In genomic region chr1:93448983-93449805, GRCh38 we compare ENCODE assay signal across 7 cellular contexts. TPM values are rescaled to one million over a fixed set of nuclear protein-coding genes. Genes with fewer than 3 reads are reported as not detected.
A peak's percentile ranks its signal among the peaks of the same experiment; 100 is the strongest.
DNase-seq lines count a peak whose midpoint lies in the region; ATAC-seq and TF ChIP-seq lines count a peak whose summit lies in the region.

No MANE protein-coding gene starts in this region.

- peaks cover 54% of the 10 kb centered on the region for H3K27me3 Mint-ChIP-seq in activated CD8-positive, alpha-beta T cell treated with anti-CD3 and anti-CD28 coated beads for 36 hours

- 1 to 3% (median 2%) methylated on average over 27 of the region's 27 CpGs for WGBS in psoas muscle, 3 donors

- H3K36me3 Mint-ChIP-seq in activated CD8-positive, alpha-beta T cell treated with anti-CD3 and anti-CD28 coated beads for 36 hours (ENCODE audit: low read depth) = no peaks in the 10 kb centered on the region

- H3K9me3 Mint-ChIP-seq in activated CD8-positive, alpha-beta T cell treated with anti-CD3 and anti-CD28 coated beads for 36 hours = no peaks in the 10 kb centered on the region

- peak overlapping the region; percentile 77 for H3K4me3 Mint-ChIP-seq in activated CD8-positive, alpha-beta T cell treated with anti-CD3 and anti-CD28 coated beads for 36 hours

- CTCF ChIA-PET in activated CD8-positive, alpha-beta T cell treated with anti-CD3 and anti-CD28 coated beads for 36 hours (lab: Charles Lee) = interaction anchor here (0.9 to 1.3 kb wide), 3 partner anchors 21 to 93 kb away, joined by 3 read pairs; no protein-coding TSS in a partner anchor

- intact Hi-C loops in activated CD8-positive, alpha-beta T cell treated with anti-CD3 and anti-CD28 coated beads for 36 hours (cut with micrococcal nuclease) = no loop called here
- intact Hi-C loops in left ventricle myocardium inferior (cut with micrococcal nuclease) (loop anchor here (10.0 kb wide), 1 partner anchor 106 kb away; no protein-coding TSS in a partner anchor), psoas muscle (cut with DNase I) (loop anchor here (5.0 kb wide), 4 partner anchors 102 to 398 kb away; partner anchors contain the start of gene DR1 (in 1 of the 2))

- DNase-seq in EL (peak; percentile 47), left ventricle myocardium inferior (no peak), psoas muscle (no peak), activated gamma-delta T cell treated with Interleukin-2 at 50 U/mL for 16 hours (no peak), GM19238 (ENCODE audit: insufficient read length, low spot score) (no peak)
- DNase-seq in activated CD8-positive, alpha-beta T cell treated with anti-CD3 and anti-CD28 coated beads for 36 hours = no peak

- H3K27me3 ChIP-seq in left ventricle myocardium inferior (ENCODE audit: low read depth) (no peaks in the 10 kb centered on the region), psoas muscle (ENCODE audit: insufficient read depth in 3 of 3, low read length in 2 of 3) (no peaks in the 10 kb centered on the region)

- peak overlapping the region; percentile 88 for H3K4me3 ChIP-seq in left ventricle myocardium inferior
- H3K4me3 ChIP-seq in psoas muscle = peak overlapping the region; percentile 95

- peaks cover 12% of the 10 kb centered on the region for H3K4me1 Mint-ChIP-seq in activated CD8-positive, alpha-beta T cell treated with anti-CD3 and anti-CD28 coated beads for 36 hours (ENCODE audit: low read depth)

- TF ChIP-seq CTCF in LNCAP (IDR thresholded peaks at IDR 0.05) (peak; percentile 39; the same call in 1 of the 2 replicates), left ventricle myocardium inferior (IDR thresholded peaks at IDR 0.05; ENCODE audit: borderline replicate concordance) (no peak), psoas muscle (IDR thresholded peaks at IDR 0.05) (no peak)
- TF ChIP-seq CTCF in activated CD8-positive, alpha-beta T cell treated with anti-CD3 and anti-CD28 coated beads for 36 hours (IDR thresholded peaks at IDR 0.05) = no peak

- no peaks in the 10 kb centered on the region for H3K9me3 ChIP-seq in left ventricle myocardium inferior (replicated peaks)
- H3K9me3 ChIP-seq in psoas muscle = no peaks in the 10 kb centered on the region

- POLR2A ChIA-PET in activated CD8-positive, alpha-beta T cell treated with anti-CD3 and anti-CD28 coated beads for 36 hours (lab: Charles Lee) = no interaction called here

- ATAC-seq in activated CD8-positive, alpha-beta T cell treated with anti-CD3 and anti-CD28 coated beads for 36 hours = no peak
- ATAC-seq in psoas muscle = peak in 1 of 4 donors; percentile 17

- H3K27ac ChIP-seq in left ventricle myocardium inferior (replicated peaks) = peak overlapping the region; percentile 89
- peak overlapping the region; percentile 87 for H3K27ac ChIP-seq in psoas muscle

- H3K4me1 ChIP-seq in left ventricle myocardium inferior (peaks cover 32% of the 10 kb centered on the region), psoas muscle (peaks cover 8% of the 10 kb centered on the region)

- H3K36me3 ChIP-seq in left ventricle myocardium inferior (no peaks in the 10 kb centered on the region), psoas muscle (ENCODE audit: insufficient read depth in 1 of 2, low read depth in 1 of 2) (no peaks in the 10 kb centered on the region)

- H3K27ac Mint-ChIP-seq in activated CD8-positive, alpha-beta T cell treated with anti-CD3 and anti-CD28 coated beads for 36 hours = no peak overlapping the region

RNA-seq across cellular contexts. Expression of gene FNBP1L, which starts 1.3 kb away (rescaled TPM):
- total RNA-seq in activated CD8-positive, alpha-beta T cell treated with anti-CD3 and anti-CD28 coated beads for 36 hours = under 1 TPM; 0.20 to 0.25 TPM
- total RNA-seq in left ventricle myocardium inferior (28.0 TPM), psoas muscle (10 to 100 TPM; 16.3 to 21.4 (median 18.9) TPM)
- 10 to 100 TPM in 2 of 3 donors, 1 to 10 TPM in 1; 5.3 to 12.3 (median 11.7) TPM for polyA plus RNA-seq in psoas muscle

Comparison
In these comparisons a context has a peak if more than half of its experiments do, and no peak if none do; other contexts are left out.
1. RNA of gene FNBP1L, which starts 1.3 kb away (total RNA-seq): 28.0 TPM in left ventricle myocardium inferior (single experiment) and 16.3 to 21.4 TPM in psoas muscle; 0.20 to 0.25 TPM in activated CD8-positive, alpha-beta T cell treated with anti-CD3 and anti-CD28 coated beads for 36 hours; every median in the first group is over 10 times any median in the second.